ENCODE assay signal across 9 cellular contexts in genomic region chr15:92674347-92674746, GRCh38.
"Had no signal": no experiment of that assay in that cellular context is flagged by ENCODE, and none has a peak within 500 bp of the region (broad histone marks: within the 10 kb centered on the region; RNA-seq: fewer than 3 reads in every experiment).

No MANE protein-coding gene starts in this region.

- ATAC-seq: HepG2 had no signal

- H3K4me3 Mint-ChIP-seq: IgD-negative memory B cell had no signal

- H3K27ac ChIP-seq: HL-60, KMS-11 had no signal

- H3K4me1 Mint-ChIP-seq: IgD-negative memory B cell had no signal

- FAIRE-seq: HepG2, HTR-8/SVneo had no signal

- H3K27ac Mint-ChIP-seq: IgD-negative memory B cell had no signal

- DNase-seq: IMR-90, Karpas-422, KBM-7, KG1 had no signal

- H3K4me2 ChIP-seq: KMS-11 had no signal

- H3K9ac ChIP-seq: KMS-11 had no signal
